ENCODE assay signal across 33 cellular contexts in the genomic region with DNA sequence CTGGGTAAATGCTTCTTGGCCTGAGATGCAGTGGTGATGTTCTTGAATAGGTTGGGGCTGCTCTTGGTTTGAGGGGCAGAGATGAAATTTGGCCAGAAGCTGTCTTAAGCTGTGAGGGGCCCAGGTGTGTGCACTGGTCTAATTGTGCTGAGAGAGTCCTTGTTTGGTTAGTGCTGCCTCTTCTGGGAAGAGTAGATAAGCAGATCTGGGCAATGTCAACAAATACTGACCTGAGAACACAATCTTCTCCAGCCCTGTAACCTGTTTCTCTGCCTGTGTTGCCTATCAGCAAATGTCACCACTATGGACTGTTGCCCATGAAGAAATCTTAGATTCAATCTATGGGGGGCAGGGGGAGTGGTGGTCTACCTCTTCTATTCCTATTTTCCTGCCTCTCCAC. TPM values are rescaled to one million over a fixed set of nuclear protein-coding genes. Genes with fewer than 3 reads are reported as not detected.
"Had no signal": no experiment of that assay in that cellular context is flagged by ENCODE, and none has a peak within 500 bp of the region (broad histone marks: within the 10 kb centered on the region; RNA-seq: fewer than 3 reads in every experiment).

No MANE protein-coding gene starts in this region.

- H3K9ac ChIP-seq: KMS-11 had no signal

- H3K27ac ChIP-seq: KMS-11, VCaP had no signal

- DNase-seq: activated B cell treated with CpG ODN at 0.5 μM for 24 hours; activated CD4-positive, alpha-beta memory T cell treated with anti-CD3 and anti-CD28 coated beads for 36 hours; activated CD4-positive, alpha-beta T cell treated with anti-CD3 and anti-CD28 coated beads for 4 hours; activated CD4-positive, alpha-beta T cell treated with anti-CD3 and anti-CD28 coated beads, Interleukin-2, amount 50 U/mL, for 1 hour; activated CD4-positive, CD25-positive, alpha-beta regulatory T cell treated with anti-CD3 and anti-CD28 coated beads, Interleukin-2, amount 50 U/mL, for 72 hours; activated CD8-positive, alpha-beta memory T cell treated with anti-CD3 and anti-CD28 coated beads, Interleukin-2, amount 50 U/mL, for 4 hours; activated naive CD4-positive, alpha-beta T cell treated with anti-CD3 and anti-CD28 coated beads, Interleukin-2, amount 10 ng/mL, durations not matched to agents 7 days and 5 days; activated naive CD8-positive, alpha-beta T cell treated with anti-CD3 and anti-CD28 coated beads, Interleukin-2, amount 50 U/mL, for 24 hours; activated T-cell treated with anti-CD3 and anti-CD28 coated beads for 4 hours; activated T-cell treated with anti-CD3 and anti-CD28 coated beads, Interleukin-2, amount 50 U/mL, for 4 hours; anterior cingulate cortex; caudate nucleus; cerebellar nuclear complex; MM.1S; MV-4-11; NCI-H1105 treated with DMSO at 0.1 percent for 48 hours; NCI-H1436; NCI-H187; NCI-H2081 treated with DMSO at 0.1 percent for 48 hours; NCI-H345; NCI-H524 treated with DMSO at 0.1 percent for 48 hours; Right ventricle myocardium superior; SW 1271; T-helper 1 cell; T-helper 2 cell; T-helper 9 cell had no signal

RNA-seq across cellular contexts. Expression of a gene that starts 33.0 kb away (rescaled TPM):
- total RNA-seq: activated B cell treated with CpG ODN at 0.5 μM for 24 hours; activated CD4-positive, alpha-beta memory T cell treated with anti-CD3 and anti-CD28 coated beads for 36 hours; activated T-cell treated with anti-CD3 and anti-CD28 coated beads, Interleukin-2, amount 50 U/mL, for 4 hours; activated T-helper 1 cell treated with anti-CD3 and anti-CD28 coated beads, Interleukin-12 subunit alpha, Interleukin-12 subunit beta, Interleukin-2, Interleukin-4 antibody, amounts not matched to agents 30 ng/mL and 10 ng/mL and 1 ng/mL, durations not matched to agents 14 hours and 24 hours and 36 hours; bronchial epithelial cell; LHCN-M2; NCI-H460; OCI-LY7; Right ventricle myocardium superior had no signal
